8 cellular contexts compared by ENCODE assay signal in genomic region chr22:36510966-36511881, GRCh38. TPM values are rescaled to one million over a fixed set of nuclear protein-coding genes. Genes with fewer than 3 reads are reported as not detected.
DNase-seq lines count a peak whose midpoint lies in the region; ATAC-seq, FAIRE-seq and TF ChIP-seq lines count a peak whose summit lies in the region.

No MANE protein-coding gene starts in this region.

- no peak overlapping the region for H2AK5ac ChIP-seq in H1 (ENCODE audit: low read depth, low read length)

- no peak overlapping the region for H3K4me3 Mint-ChIP-seq in natural killer cell

- H2BK120ac ChIP-seq in H1 (replicated peaks; ENCODE audit: low read depth, low read length), result no peak overlapping the region

- H3K23ac ChIP-seq in H1 (ENCODE audit: insufficient read length), result no peak overlapping the region

- H3K14ac ChIP-seq in H1 (ENCODE audit: insufficient read length), result no peak overlapping the region

- no peak overlapping the region for H3K4me3 ChIP-seq in H1 (ENCODE audit: extremely low read depth in 1 of 4, insufficient read depth in 2 of 4, low read depth in 3 of 4, low read length in 4 of 4)

- peaks cover 41 to 60% (median 54%) of the 10 kb centered on the region in 4 experiments for H3K36me3 ChIP-seq in H1 (ENCODE audit: control insufficient read depth in 2 of 4, insufficient read depth in 4 of 4, low read length in 3 of 4)

- intact Hi-C loops in natural killer cell (cut with micrococcal nuclease), result no loop called here

- H3K79me1 ChIP-seq in H1 (ENCODE audit: low read depth, low read length), result no peaks in the 10 kb centered on the region; the same call in 1 of the 2 replicates

- no peak overlapping the region for H2BK20ac ChIP-seq in H1 (ENCODE audit: low read length)

- 0 out of 7 replicates have a peak, but pooled peaks cover 0 to 2% (median 0%) of the 10 kb centered on the region in 4 experiments for H3K4me1 ChIP-seq in H1 (replicated peaks in 1 of 4; ENCODE audit: control insufficient read depth in 3 of 4, insufficient read depth in 4 of 4, low read length in 3 of 4)

- H3K27me3 ChIP-seq in H1 (replicated peaks in 1 of 4; ENCODE audit: control insufficient read depth in 3 of 4, extremely low read depth in 1 of 4, insufficient read depth in 3 of 4, low read length in 3 of 4), result peaks cover 0 to 11% (median 6%) of the 10 kb centered on the region in 4 experiments; a peak in 4 of 7 replicates

- H2BK5ac ChIP-seq in H1 (ENCODE audit: low read depth, low read length), result no peak overlapping the region

- no peaks in the 10 kb centered on the region for H3K79me2 ChIP-seq in H1 (ENCODE audit: control insufficient read depth in 1 of 2, insufficient read depth in 2 of 2, low read length in 2 of 2)

- FAIRE-seq in TTC549 (lab: Jason Lieb, UNC), result peak; percentile 47
- peak; percentile 52 for FAIRE-seq in H1 (lab: Jason Lieb, UNC)

- POLR2A ChIA-PET in H1 (lab: Charles Lee; ENCODE audit: partially characterized antibody), result interaction anchor here (0.6 to 8.8 kb wide), 9 partner anchors 9 to 259 kb away, joined by 3 to 92 read pairs (median 4); partner anchors contain the start of gene EIF3D

- WGBS in H1 (ENCODE audit: extremely low coverage in 1 of 2, insufficient coverage in 1 of 2, insufficient read length in 1 of 2, insufficient replicate concordance in 2 of 2, low coverage in 1 of 2, low lambda C conversion rate in 2 of 2, missing lambda C conversion rate in 1 of 2), 2 experiments, result 89% methylated on average over 17 of the region's 17 CpGs; no CpG with 5 or more reads in 1 of the 2 experiments

- peak; percentile 14 for DNase-seq in NCI-H345 (lab: John Stamatoyannopoulos, UW)
- DNase-seq in NCI-H345 treated with DMSO at 0.1 percent for 48 hours (lab: John Stamatoyannopoulos, UW; ENCODE audit: unreplicated experiment), result no peak
- peak in 1 of 2 experiments; percentile 68 for DNase-seq in H1 (ENCODE audit: low read depth in 1 of 2, low spot score in 2 of 2)
- DNase-seq in natural killer cell, result no peak
- no peak for DNase-seq in NCI-H2081 treated with DMSO at 0.1 percent for 48 hours (lab: John Stamatoyannopoulos, UW)

- TF ChIP-seq EP300 in Ishikawa (IDR thresholded peaks at IDR 0.05; ENCODE audit: borderline replicate concordance), result no peak
- TF ChIP-seq EP300 in H1 (IDR thresholded peaks at IDR 0.05; ENCODE audit: borderline replicate concordance in 1 of 2, low read depth in 2 of 2, low read length in 2 of 2), result no peak

- CTCF ChIA-PET in H1 (lab: Charles Lee; ENCODE audit: partially characterized antibody), result interaction anchor here (0.6 to 5.6 kb wide), 19 partner anchors 10 to 1984 kb away, joined by 3 to 63 read pairs (median 5); partner anchors contain the start of gene APOL2

- peaks cover 0 to 2% of the 10 kb centered on the region in 2 experiments; a peak in 2 of 4 replicates for H3K9me3 ChIP-seq in H1 (ENCODE audit: insufficient read depth in 2 of 2, low read depth in 1 of 2, low read length in 1 of 2)

- H2BK12ac ChIP-seq in H1 (ENCODE audit: low read depth, low read length), result no peak overlapping the region

- peaks cover 3 to 15% of the 10 kb centered on the region in 2 experiments for H4K20me1 ChIP-seq in H1 (replicated peaks in 1 of 2; ENCODE audit: control insufficient read depth in 1 of 2, insufficient read depth in 2 of 2, low read length in 2 of 2)

- no peak overlapping the region for H3K4me2 ChIP-seq in H1 (ENCODE audit: insufficient read depth in 1 of 2, low read depth in 2 of 2, low read length in 2 of 2)

- H2BK15ac ChIP-seq in H1 (ENCODE audit: low read length), result no peak overlapping the region

- peaks cover 8 to 20% of the 10 kb centered on the region in 2 donors for H3K4me1 Mint-ChIP-seq in natural killer cell

- no peak overlapping the region for H3K56ac ChIP-seq in H1 (replicated peaks; ENCODE audit: insufficient read length, low read depth, low read length)

- H3K27me3 Mint-ChIP-seq in natural killer cell (ENCODE audit: low read depth in 2 of 2), result no peaks in the 10 kb centered on the region

- no peak overlapping the region for H4K5ac ChIP-seq in H1 (ENCODE audit: insufficient read length, low read depth, low read length)

- no peaks in the 10 kb centered on the region; the same call in 1 of the 2 replicates for H3K23me2 ChIP-seq in H1 (ENCODE audit: low read depth, low read length)

- no peak overlapping the region for H3K9ac ChIP-seq in H1 (replicated peaks in 1 of 4; ENCODE audit: extremely low read depth in 1 of 4, low read depth in 3 of 4, low read length in 3 of 4)

- peaks cover 40% of the 10 kb centered on the region for H3K36me3 Mint-ChIP-seq in natural killer cell

- H2AFZ ChIP-seq in H1 (ENCODE audit: low read length), result no peak overlapping the region

- TF ChIP-seq RAD21 in Ishikawa (IDR thresholded peaks at IDR 0.05; ENCODE audit: low read depth), result peak; percentile 27; the same call in 1 of the 2 replicates
- peak; percentile 20; a peak in 1 of 4 replicates for TF ChIP-seq RAD21 in H1 (IDR thresholded peaks at IDR 0.05 in 1 of 2, conservative IDR thresholded peaks at IDR 0.05 in 1 of 2; ENCODE audit: low read depth in 2 of 2, low read length in 2 of 2)

- no peak overlapping the region for H3K27ac ChIP-seq in H1 (ENCODE audit: low read depth, low read length)

- no peak overlapping the region for H4K91ac ChIP-seq in H1 (replicated peaks; ENCODE audit: insufficient read length, low read length)

- no peak overlapping the region for H4K8ac ChIP-seq in H1 (ENCODE audit: extremely low read depth, insufficient read depth, low read length)

- no peak for ATAC-seq in natural killer cell
- no peak for ATAC-seq in HG03565 (IDR thresholded peaks at IDR 0.05; ENCODE audit: unreplicated experiment)

- no peak overlapping the region for H3K4ac ChIP-seq in H1 (replicated peaks; ENCODE audit: insufficient read length, low read depth, low read length)

- TF ChIP-seq CTCF in H1 (IDR thresholded peaks at IDR 0.05; ENCODE audit: control extremely low read depth in 1 of 3, insufficient read depth in 1 of 3, low read depth in 1 of 3, low read length in 3 of 3) (peak; percentile 45 to 70 (median 52); a peak in 3 of 4 replicates), natural killer cell (IDR thresholded peaks at IDR 0.05) (peak; percentile 47)

- no peaks in the 10 kb centered on the region for H3K9me3 Mint-ChIP-seq in natural killer cell

- no peak for TF ChIP-seq POLR2A in H1 (IDR thresholded peaks at IDR 0.05; ENCODE audit: control extremely low read depth in 1 of 2, low read depth in 2 of 2, low read length in 2 of 2)

- H3K27ac Mint-ChIP-seq in natural killer cell, result peak overlapping the region; percentile 65 to 68

- no peak overlapping the region for H3K18ac ChIP-seq in H1 (ENCODE audit: extremely low read depth, low read length)

TF ChIP-seq in Ishikawa, 13 proteins besides CTCF, POLR2A, EP300 and RAD21 (continues in another document):
- TF ChIP-seq FOXM1 (IDR thresholded peaks at IDR 0.05; ENCODE audit: borderline replicate concordance, low read depth), result no peak

TF ChIP-seq in H1, 55 proteins besides CTCF, POLR2A, EP300 and RAD21:
- TF ChIP-seq POLR2AphosphoS5 (IDR thresholded peaks at IDR 0.05; ENCODE audit: low read depth, low read length) (peak; percentile 51), HDAC6 (IDR thresholded peaks at IDR 0.05; ENCODE audit: low read depth, low read length) (no peak)

RNA-seq across cellular contexts. Expression of gene FOXRED2, which starts 4.4 kb away (rescaled TPM):
- 27.8 and 31.5 TPM in 2 replicates for total RNA-seq in H1 (2021; fragmentation: NEBNext Ultra II Directional; extraction: Animal tissue kit (Norgen Biotek cat#: 25700))
- 11.5 and 17.1 TPM in 2 replicates for polyA plus RNA-seq in H1 (2011; rRNA removed)
- polyA plus RNA-seq in H1 (2011; cell fraction: cytosol; rRNA removed), result 6.6 TPM
- polyA plus RNA-seq in H1 (2011; cell fraction: nucleus; rRNA removed), result 14.6 TPM
- polyA plus RNA-seq in H1 (2012, experiment 1 of 2), result 11.1 to 19.7 TPM (median 14.2 TPM) in 4 replicates
- 15.2 TPM for polyA plus RNA-seq in H1 (2012, experiment 2 of 2)
- 16.3 TPM for polyA plus RNA-seq in H1 (2013, experiment 1 of 2)
- 18.0 TPM for polyA plus RNA-seq in H1 (2013, experiment 2 of 2)
- polyA minus RNA-seq in H1 (2011; rRNA and poly(A)+ RNA removed), result 10.5 and 14.3 TPM in 2 replicates
- 12.0 TPM for polyA minus RNA-seq in H1 (2011; cell fraction: cytosol; rRNA and poly(A)+ RNA removed)
- 13.3 TPM for polyA minus RNA-seq in H1 (2011; cell fraction: nucleus; rRNA and poly(A)+ RNA removed)
- total RNA-seq in natural killer cell, result 1 to 10 TPM; 1.7 to 2.0 (median 1.9) TPM

RNA-seq across cellular contexts. Expression of gene EIF3D, which starts 17.7 kb away (rescaled TPM):
- total RNA-seq in H1 (2021; fragmentation: NEBNext Ultra II Directional; extraction: Animal tissue kit (Norgen Biotek cat#: 25700)), result 195 and 196 TPM in 2 replicates
- polyA plus RNA-seq in H1 (2011; rRNA removed), result 329 and 408 TPM in 2 replicates
- polyA plus RNA-seq in H1 (2011; cell fraction: cytosol; rRNA removed), result 482 TPM
- polyA plus RNA-seq in H1 (2011; cell fraction: nucleus; rRNA removed), result 437 TPM
- 214 to 312 TPM (median 300 TPM) in 4 replicates for polyA plus RNA-seq in H1 (2012, experiment 1 of 2)
- 95.3 TPM for polyA plus RNA-seq in H1 (2012, experiment 2 of 2)
- polyA plus RNA-seq in H1 (2013, experiment 1 of 2), result 142 TPM
- polyA plus RNA-seq in H1 (2013, experiment 2 of 2), result 137 TPM
- 459 and 470 TPM in 2 replicates for polyA minus RNA-seq in H1 (2011; rRNA and poly(A)+ RNA removed)
- polyA minus RNA-seq in H1 (2011; cell fraction: cytosol; rRNA and poly(A)+ RNA removed), result 274 TPM
- 176 TPM for polyA minus RNA-seq in H1 (2011; cell fraction: nucleus; rRNA and poly(A)+ RNA removed)
- total RNA-seq in natural killer cell, result 100 to 1,000 TPM; 205 to 251 (median 215) TPM

RNA-seq across cellular contexts. Expression of gene TXN2, which starts 29.8 kb away (rescaled TPM):
- 47.5 and 53.8 TPM in 2 replicates for total RNA-seq in H1 (2021; fragmentation: NEBNext Ultra II Directional; extraction: Animal tissue kit (Norgen Biotek cat#: 25700))
- 116 and 124 TPM in 2 replicates for polyA plus RNA-seq in H1 (2011; rRNA removed)
- 132 TPM for polyA plus RNA-seq in H1 (2011; cell fraction: cytosol; rRNA removed)
- 83.4 TPM for polyA plus RNA-seq in H1 (2011; cell fraction: nucleus; rRNA removed)
- 60.1 to 78.2 TPM (median 74.1 TPM) in 4 replicates for polyA plus RNA-seq in H1 (2012, experiment 1 of 2)
- polyA plus RNA-seq in H1 (2012, experiment 2 of 2), result 94.0 TPM
- 48.6 TPM for polyA plus RNA-seq in H1 (2013, experiment 1 of 2)
- polyA plus RNA-seq in H1 (2013, experiment 2 of 2), result 47.3 TPM
- 62.2 and 73.6 TPM in 2 replicates for polyA minus RNA-seq in H1 (2011; rRNA and poly(A)+ RNA removed)
- 39.3 TPM for polyA minus RNA-seq in H1 (2011; cell fraction: cytosol; rRNA and poly(A)+ RNA removed)
- polyA minus RNA-seq in H1 (2011; cell fraction: nucleus; rRNA and poly(A)+ RNA removed), result 25.2 TPM
- total RNA-seq in natural killer cell, result 10 to 100 TPM; 35.5 to 45.4 (median 41.5) TPM
